In the genomic region with DNA sequence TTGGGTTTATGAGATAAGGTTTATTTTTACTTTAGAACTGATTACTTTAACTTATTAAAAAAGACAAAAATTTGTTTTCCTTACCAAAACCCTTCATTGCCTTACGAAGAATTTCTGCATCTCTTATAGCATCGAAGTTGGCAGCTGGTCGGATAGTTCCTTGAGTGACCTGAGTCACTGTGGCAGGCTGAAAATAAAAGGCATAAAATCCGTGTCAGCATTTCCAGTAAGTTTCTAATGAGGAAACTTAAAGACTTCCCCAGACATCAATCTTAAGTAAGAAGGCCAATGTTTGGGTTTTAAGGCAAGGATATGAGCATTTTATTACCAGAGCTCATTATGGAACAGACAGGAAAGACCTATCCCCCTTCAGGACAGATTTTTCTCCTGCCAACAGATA, we compare ENCODE assay signal across 2 cellular contexts.
TF ChIP-seq lines count a peak whose summit lies in the region.

No MANE protein-coding gene starts in this region.

TF ChIP-seq in GM12878, 131 proteins besides CTCF, POLR2A, EP300 and RAD21:
- TF ChIP-seq, protein P1, sequence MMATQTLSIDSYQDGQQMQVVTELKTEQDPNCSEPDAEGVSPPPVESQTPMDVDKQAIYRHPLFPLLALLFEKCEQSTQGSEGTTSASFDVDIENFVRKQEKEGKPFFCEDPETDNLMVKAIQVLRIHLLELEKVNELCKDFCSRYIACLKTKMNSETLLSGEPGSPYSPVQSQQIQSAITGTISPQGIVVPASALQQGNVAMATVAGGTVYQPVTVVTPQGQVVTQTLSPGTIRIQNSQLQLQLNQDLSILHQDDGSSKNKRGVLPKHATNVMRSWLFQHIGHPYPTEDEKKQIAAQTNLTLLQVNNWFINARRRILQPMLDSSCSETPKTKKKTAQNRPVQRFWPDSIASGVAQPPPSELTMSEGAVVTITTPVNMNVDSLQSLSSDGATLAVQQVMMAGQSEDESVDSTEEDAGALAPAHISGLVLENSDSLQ (IDR thresholded peaks at IDR 0.05) = no peak
- TF ChIP-seq, protein P2, sequence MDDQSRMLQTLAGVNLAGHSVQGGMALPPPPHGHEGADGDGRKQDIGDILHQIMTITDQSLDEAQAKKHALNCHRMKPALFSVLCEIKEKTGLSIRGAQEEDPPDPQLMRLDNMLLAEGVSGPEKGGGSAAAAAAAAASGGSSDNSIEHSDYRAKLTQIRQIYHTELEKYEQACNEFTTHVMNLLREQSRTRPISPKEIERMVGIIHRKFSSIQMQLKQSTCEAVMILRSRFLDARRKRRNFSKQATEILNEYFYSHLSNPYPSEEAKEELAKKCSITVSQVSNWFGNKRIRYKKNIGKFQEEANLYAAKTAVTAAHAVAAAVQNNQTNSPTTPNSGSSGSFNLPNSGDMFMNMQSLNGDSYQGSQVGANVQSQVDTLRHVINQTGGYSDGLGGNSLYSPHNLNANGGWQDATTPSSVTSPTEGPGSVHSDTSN (IDR thresholded peaks at IDR 0.05; ENCODE audit: insufficient replicate concordance, low read depth, low read length) = no peak
- TF ChIP-seq EZH2 (IDR thresholded peaks at IDR 0.05; ENCODE audit: borderline replicate concordance, control insufficient read depth, low read depth, low read length) = no peak
- no peak for TF ChIP-seq BHLHE40 (IDR thresholded peaks at IDR 0.05; ENCODE audit: borderline replicate concordance in 1 of 2, low read depth in 2 of 2, low read length in 1 of 2)
- no peak for TF ChIP-seq SMAD5 (IDR thresholded peaks at IDR 0.05; ENCODE audit: low read depth)
- no peak for TF ChIP-seq TCF3 (IDR thresholded peaks at IDR 0.05; ENCODE audit: borderline replicate concordance, insufficient read depth, low read depth, low read length)
- TF ChIP-seq, protein P3, sequence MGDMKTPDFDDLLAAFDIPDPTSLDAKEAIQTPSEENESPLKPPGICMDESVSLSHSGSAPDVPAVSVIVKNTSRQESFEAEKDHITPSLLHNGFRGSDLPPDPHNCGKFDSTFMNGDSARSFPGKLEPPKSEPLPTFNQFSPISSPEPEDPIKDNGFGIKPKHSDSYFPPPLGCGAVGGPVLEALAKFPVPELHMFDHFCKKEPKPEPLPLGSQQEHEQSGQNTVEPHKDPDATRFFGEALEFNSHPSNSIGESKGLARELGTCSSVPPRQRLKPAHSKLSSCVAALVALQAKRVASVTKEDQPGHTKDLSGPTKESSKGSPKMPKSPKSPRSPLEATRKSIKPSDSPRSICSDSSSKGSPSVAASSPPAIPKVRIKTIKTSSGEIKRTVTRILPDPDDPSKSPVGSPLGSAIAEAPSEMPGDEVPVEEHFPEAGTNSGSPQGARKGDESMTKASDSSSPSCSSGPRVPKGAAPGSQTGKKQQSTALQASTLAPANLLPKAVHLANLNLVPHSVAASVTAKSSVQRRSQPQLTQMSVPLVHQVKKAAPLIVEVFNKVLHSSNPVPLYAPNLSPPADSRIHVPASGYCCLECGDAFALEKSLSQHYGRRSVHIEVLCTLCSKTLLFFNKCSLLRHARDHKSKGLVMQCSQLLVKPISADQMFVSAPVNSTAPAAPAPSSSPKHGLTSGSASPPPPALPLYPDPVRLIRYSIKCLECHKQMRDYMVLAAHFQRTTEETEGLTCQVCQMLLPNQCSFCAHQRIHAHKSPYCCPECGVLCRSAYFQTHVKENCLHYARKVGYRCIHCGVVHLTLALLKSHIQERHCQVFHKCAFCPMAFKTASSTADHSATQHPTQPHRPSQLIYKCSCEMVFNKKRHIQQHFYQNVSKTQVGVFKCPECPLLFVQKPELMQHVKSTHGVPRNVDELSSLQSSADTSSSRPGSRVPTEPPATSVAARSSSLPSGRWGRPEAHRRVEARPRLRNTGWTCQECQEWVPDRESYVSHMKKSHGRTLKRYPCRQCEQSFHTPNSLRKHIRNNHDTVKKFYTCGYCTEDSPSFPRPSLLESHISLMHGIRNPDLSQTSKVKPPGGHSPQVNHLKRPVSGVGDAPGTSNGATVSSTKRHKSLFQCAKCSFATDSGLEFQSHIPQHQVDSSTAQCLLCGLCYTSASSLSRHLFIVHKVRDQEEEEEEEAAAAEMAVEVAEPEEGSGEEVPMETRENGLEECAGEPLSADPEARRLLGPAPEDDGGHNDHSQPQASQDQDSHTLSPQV (IDR thresholded peaks at IDR 0.05) = no peak
- TF ChIP-seq, protein P4, sequence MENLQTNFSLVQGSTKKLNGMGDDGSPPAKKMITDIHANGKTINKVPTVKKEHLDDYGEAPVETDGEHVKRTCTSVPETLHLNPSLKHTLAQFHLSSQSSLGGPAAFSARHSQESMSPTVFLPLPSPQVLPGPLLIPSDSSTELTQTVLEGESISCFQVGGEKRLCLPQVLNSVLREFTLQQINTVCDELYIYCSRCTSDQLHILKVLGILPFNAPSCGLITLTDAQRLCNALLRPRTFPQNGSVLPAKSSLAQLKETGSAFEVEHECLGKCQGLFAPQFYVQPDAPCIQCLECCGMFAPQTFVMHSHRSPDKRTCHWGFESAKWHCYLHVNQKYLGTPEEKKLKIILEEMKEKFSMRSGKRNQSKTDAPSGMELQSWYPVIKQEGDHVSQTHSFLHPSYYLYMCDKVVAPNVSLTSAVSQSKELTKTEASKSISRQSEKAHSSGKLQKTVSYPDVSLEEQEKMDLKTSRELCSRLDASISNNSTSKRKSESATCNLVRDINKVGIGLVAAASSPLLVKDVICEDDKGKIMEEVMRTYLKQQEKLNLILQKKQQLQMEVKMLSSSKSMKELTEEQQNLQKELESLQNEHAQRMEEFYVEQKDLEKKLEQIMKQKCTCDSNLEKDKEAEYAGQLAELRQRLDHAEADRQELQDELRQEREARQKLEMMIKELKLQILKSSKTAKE (IDR thresholded peaks at IDR 0.05; ENCODE audit: low read depth, poor library complexity, severe bottlenecking) = no peak
- no peak for TF ChIP-seq ZNF24 (IDR thresholded peaks at IDR 0.05)
- TF ChIP-seq, protein P5, sequence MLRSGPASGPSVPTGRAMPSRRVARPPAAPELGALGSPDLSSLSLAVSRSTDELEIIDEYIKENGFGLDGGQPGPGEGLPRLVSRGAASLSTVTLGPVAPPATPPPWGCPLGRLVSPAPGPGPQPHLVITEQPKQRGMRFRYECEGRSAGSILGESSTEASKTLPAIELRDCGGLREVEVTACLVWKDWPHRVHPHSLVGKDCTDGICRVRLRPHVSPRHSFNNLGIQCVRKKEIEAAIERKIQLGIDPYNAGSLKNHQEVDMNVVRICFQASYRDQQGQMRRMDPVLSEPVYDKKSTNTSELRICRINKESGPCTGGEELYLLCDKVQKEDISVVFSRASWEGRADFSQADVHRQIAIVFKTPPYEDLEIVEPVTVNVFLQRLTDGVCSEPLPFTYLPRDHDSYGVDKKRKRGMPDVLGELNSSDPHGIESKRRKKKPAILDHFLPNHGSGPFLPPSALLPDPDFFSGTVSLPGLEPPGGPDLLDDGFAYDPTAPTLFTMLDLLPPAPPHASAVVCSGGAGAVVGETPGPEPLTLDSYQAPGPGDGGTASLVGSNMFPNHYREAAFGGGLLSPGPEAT (IDR thresholded peaks at IDR 0.05; ENCODE audit: low read depth) = no peak
- no peak for TF ChIP-seq BRCA1 (IDR thresholded peaks at IDR 0.05; ENCODE audit: low read depth, low read length)
- TF ChIP-seq MYB (IDR thresholded peaks at IDR 0.05; ENCODE audit: borderline replicate concordance, low read depth, low read length) = no peak
- TF ChIP-seq ZZZ3 (IDR thresholded peaks at IDR 0.05; ENCODE audit: control insufficient read depth, insufficient read length, low read depth) = no peak

TF ChIP-seq in WTC11, 78 proteins besides CTCF, POLR2A, EP300 and RAD21:
- no peak for TF ChIP-seq TP53 (CRISPR knock-in tag; IDR thresholded peaks at IDR 0.05)
